13 cellular contexts compared by ENCODE assay signal in the genomic region with DNA sequence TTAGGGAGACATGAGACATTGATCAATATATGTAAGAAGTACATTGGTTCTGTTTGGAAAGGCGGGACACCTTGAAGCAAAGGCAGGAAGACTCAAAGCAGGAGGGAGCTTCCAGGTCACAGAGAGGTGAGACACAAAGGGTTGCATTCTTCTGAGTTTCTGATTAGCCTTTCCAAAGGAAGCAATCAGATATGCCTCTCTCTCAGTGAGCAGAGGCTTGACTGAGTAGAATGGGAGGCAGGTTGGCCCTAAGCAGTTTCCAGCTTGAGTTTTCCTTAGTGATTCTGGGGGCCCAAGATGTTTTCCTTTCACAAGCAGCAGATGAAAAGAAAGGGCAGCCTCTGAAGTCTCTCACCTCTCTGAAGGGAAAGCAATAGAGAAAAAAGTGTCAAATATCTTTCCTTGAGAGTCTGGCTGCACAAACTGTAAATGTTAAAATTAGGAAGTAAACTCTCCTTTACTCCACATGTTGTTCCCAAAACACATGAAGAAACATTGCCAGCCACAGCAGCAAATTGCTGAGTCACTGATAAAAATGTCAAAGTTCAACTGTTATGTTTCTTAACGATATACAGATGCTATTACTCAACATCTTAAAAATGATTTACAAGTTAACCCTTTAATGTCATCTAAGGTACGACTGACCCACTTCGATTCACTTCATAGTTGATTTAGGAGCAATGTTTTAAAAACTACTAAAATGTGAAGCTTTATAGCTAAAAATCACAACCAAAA. TPM values are rescaled to one million over a fixed set of nuclear protein-coding genes. Genes with fewer than 3 reads are reported as not detected.
A peak's percentile ranks its signal among the peaks of the same experiment; 100 is the strongest.
DNase-seq lines count a peak whose midpoint lies in the region; ATAC-seq, FAIRE-seq and TF ChIP-seq lines count a peak whose summit lies in the region.
"Had no signal": no experiment of that assay in that cellular context is flagged by ENCODE, and none has a peak within 500 bp of the region (broad histone marks: within the 10 kb centered on the region; RNA-seq: fewer than 3 reads in every experiment).

No MANE protein-coding gene starts in this region.

- DNase-seq in GM04504 (ENCODE audit: low read depth) (peak; percentile 49), SIG-M5 (lab: John Stamatoyannopoulos, UW) (peak; percentile 7), foreskin fibroblast (peak; percentile 70 to 86), gastrocnemius medialis (no peak), DMS153 treated with DMSO at 0.1 percent for 48 hours (lab: John Stamatoyannopoulos, UW; ENCODE audit: unreplicated experiment) (no peak), thyroid gland (no peak), GM12891 (ENCODE audit: insufficient read length, low spot score) (no peak)
- DNase-seq: activated naive CD8-positive, alpha-beta T cell treated with anti-CD3 and anti-CD28 coated beads, Interleukin-2, amount 10 ng/mL, durations not matched to agents 7 days and 5 days; mammary epithelial cell; SHP77 treated with DMSO at 0.1 percent for 48 hours had no signal

- 51 to 60% methylated on average over 4 of the region's 4 CpGs for WGBS in thyroid gland, 2 donors

- TF ChIP-seq POLR2A in gastrocnemius medialis (IDR thresholded peaks at IDR 0.05) (no peak), thyroid gland (IDR thresholded peaks at IDR 0.05) (no peak), GM12891 (IDR thresholded peaks at IDR 0.05; ENCODE audit: low read depth, low read length) (no peak)

- peak overlapping the region in 1 of 4 donors; percentile 4 for H3K27ac ChIP-seq in gastrocnemius medialis
- peak overlapping the region in 1 of 3 donors; percentile 68 for H3K27ac ChIP-seq in thyroid gland

- no peak for FAIRE-seq in GM12891 (lab: Jason Lieb, UNC)
- FAIRE-seq: GM18507 had no signal

- ATAC-seq in gastrocnemius medialis (peak; percentile 39 to 50), GM21367 (IDR thresholded peaks at IDR 0.05; ENCODE audit: unreplicated experiment) (no peak)
- ATAC-seq: stimulated activated memory B cell treated with anti-CD40 and anti-IgM and Interleukin-4, amounts not matched to agents 10 μg/mL and 1 μg/mL and 100 μg/mL, for 72 hours had no signal

- TF ChIP-seq CTCF in foreskin fibroblast (IDR thresholded peaks at IDR 0.05; ENCODE audit: low read depth, low read length), result no peak
- TF ChIP-seq CTCF in gastrocnemius medialis (IDR thresholded peaks at IDR 0.05 in 4 of 5, conservative IDR thresholded peaks at IDR 0.05 in 1 of 5), result no peak
- TF ChIP-seq CTCF in thyroid gland (IDR thresholded peaks at IDR 0.05), result no peak

- in situ Hi-C loops in gastrocnemius medialis (cut with MboI; ENCODE audit: low sequenced_read_pairs in 4 of 4), result no loop called here

- intact Hi-C loops in gastrocnemius medialis (cut with DNase I; ENCODE audit: low total_unique reads), result no loop called here
- intact Hi-C loops in thyroid gland (cut with DNase I), result no loop called here

- H3K4me1 ChIP-seq in gastrocnemius medialis (peaks cover 0 to 3% of the 10 kb centered on the region in 2 donors), thyroid gland (peaks cover 8 to 15% of the 10 kb centered on the region in 2 donors)

- peaks cover 0 to 8% of the 10 kb centered on the region in 2 donors for H3K36me3 ChIP-seq in gastrocnemius medialis
- H3K36me3 ChIP-seq in thyroid gland, result peaks cover 0 to 5% of the 10 kb centered on the region in 2 donors

- no peaks in the 10 kb centered on the region for H3K27me3 ChIP-seq in gastrocnemius medialis
- H3K27me3 ChIP-seq in thyroid gland, result no peaks in the 10 kb centered on the region

- H3K9me3 ChIP-seq in gastrocnemius medialis (no peaks in the 10 kb centered on the region), thyroid gland (no peaks in the 10 kb centered on the region)

- H3K4me3 ChIP-seq in foreskin fibroblast (ENCODE audit: low read depth in 1 of 2, low read length in 2 of 2) (no peak overlapping the region), gastrocnemius medialis (no peak overlapping the region), thyroid gland (replicated peaks in 1 of 3) (no peak overlapping the region)

TF ChIP-seq in GM12891, 5 proteins besides CTCF, POLR2A, EP300 and RAD21:
- TF ChIP-seq POU2F2 (IDR thresholded peaks at IDR 0.05; ENCODE audit: low read depth, low read length) (no peak), POLR2AphosphoS5 (IDR thresholded peaks at IDR 0.05; ENCODE audit: low read depth, low read length) (no peak), SPI1 (IDR thresholded peaks at IDR 0.05; ENCODE audit: low read depth, low read length) (no peak), PAX5 (IDR thresholded peaks at IDR 0.05; ENCODE audit: insufficient read depth, low read length, severe bottlenecking) (no peak), TAF1 (IDR thresholded peaks at IDR 0.05; ENCODE audit: low read depth, low read length) (no peak)

RNA-seq across cellular contexts. Expression of gene CYB5A, which starts 40.3 kb away (rescaled TPM):
- total RNA-seq in gastrocnemius medialis (10 to 100 TPM; 21.4 to 29.4 (median 23.4) TPM), thyroid gland (10 to 100 TPM; 45.7 to 95.3 (median 64.5) TPM)
- 40.7 TPM for polyA plus RNA-seq in GM12891 (2012; ENCODE audit: low read depth, missing spikeins)

Comparison
In these comparisons a context has a peak if more than half of its experiments do, and no peak if none do; other contexts are left out.
1. DNase-seq: peak in GM04504 (single experiment), SIG-M5 (single experiment) and foreskin fibroblast (2 of 2); none in gastrocnemius medialis (0 of 2), DMS153 treated with DMSO at 0.1 percent for 48 hours (single experiment), thyroid gland (0 of 2) and GM12891 (single experiment).